Comparison of ENCODE assay signal across 30 cellular contexts in the genomic region with DNA sequence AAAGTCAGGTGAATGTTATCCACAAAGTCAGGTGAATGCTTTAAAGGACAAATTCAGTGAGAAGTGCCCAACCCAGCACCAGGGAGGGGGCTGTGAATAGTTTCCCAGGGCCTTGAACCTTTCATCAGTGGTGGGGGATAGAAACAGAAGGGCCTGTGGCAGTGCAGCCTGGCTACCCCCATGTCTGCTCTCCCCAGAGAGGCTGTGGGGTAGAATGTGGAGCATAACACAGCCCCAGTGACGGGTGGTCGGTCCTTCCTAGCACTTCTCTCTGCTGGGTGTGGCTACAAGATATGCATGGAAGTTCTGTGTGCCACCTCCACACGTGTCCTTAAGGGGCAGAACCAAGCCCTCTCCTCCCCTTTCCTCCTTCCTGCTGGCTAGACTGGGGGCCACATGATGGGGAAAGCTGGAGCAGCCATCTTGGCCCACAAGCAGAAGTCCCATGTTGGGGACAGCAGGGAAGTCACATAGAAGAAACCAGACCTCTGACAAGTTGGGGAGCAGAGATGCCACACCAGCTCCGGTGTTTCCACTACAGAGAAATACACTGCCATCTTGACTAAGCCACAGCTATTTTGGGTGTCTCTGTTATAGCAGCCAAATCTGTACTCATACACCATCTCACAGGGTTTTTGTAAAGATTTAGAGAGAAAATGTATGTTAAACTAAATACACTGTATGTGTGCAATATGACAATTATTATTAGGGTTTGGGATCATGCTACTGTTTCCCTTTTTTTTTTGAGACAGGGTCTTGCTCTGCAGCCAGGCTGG. TPM values are rescaled to one million over a fixed set of nuclear protein-coding genes. Genes with fewer than 3 reads are reported as not detected.
"Had no signal": no experiment of that assay in that cellular context is flagged by ENCODE, and none has a peak within 500 bp of the region (broad histone marks: within the 10 kb centered on the region; RNA-seq: fewer than 3 reads in every experiment).

No MANE protein-coding gene starts in this region.

- H3K4me3 Mint-ChIP-seq: activated naive CD8-positive, alpha-beta T cell; activated T-cell treated with anti-CD3 and anti-CD28 coated beads, Interleukin-2, amount 50 U/mL, for 4 hours; mesothelial cell of epicardium; natural killer cell; stimulated activated effector memory CD8-positive, alpha-beta T cell treated with anti-CD3 and anti-CD28 coated beads, Interleukin-12 subunit alpha, Interleukin-12 subunit beta, amount 100 ng/mL, for 72 hours; T-helper 17 cell had no signal

- H3K27ac Mint-ChIP-seq: activated naive CD8-positive, alpha-beta T cell; activated T-helper 2 cell treated with anti-CD3 and anti-CD28 coated beads, Interferon-gamma antibody, Interleukin-2, Interleukin-4, amounts not matched to agents 10 μg/mL and 5 μg/mL and 100 μg/mL, durations not matched to agents 14 hours and 24 hours and 36 hours; mesothelial cell of epicardium; natural killer cell; stimulated activated effector memory CD8-positive, alpha-beta T cell treated with anti-CD3 and anti-CD28 coated beads, Interleukin-12 subunit alpha, Interleukin-12 subunit beta, amount 100 ng/mL, for 72 hours; T-helper 17 cell had no signal

- H3K9me3 ChIP-seq: heart right ventricle, testis had no signal

- DNase-seq: activated CD4-positive, alpha-beta T cell treated with anti-CD3 and anti-CD28 coated beads for 4 hours; activated CD4-positive, alpha-beta T cell treated with anti-CD3 and anti-CD28 coated beads, Interleukin-2, amount 50 U/mL, for 48 hours; activated CD4-positive, CD25-positive, alpha-beta regulatory T cell; activated CD8-positive, alpha-beta memory T cell treated with anti-CD3 and anti-CD28 coated beads, Interleukin-2, amount 50 U/mL, for 48 hours; activated naive CD4-positive, alpha-beta T cell; activated T-cell treated with anti-CD3 and anti-CD28 coated beads, Interleukin-2, amount 50 U/mL, for 4 hours; amniotic stem cell; effector CD4-positive, alpha-beta T cell; erythroblast; foreskin fibroblast; heart right ventricle; islet precursor cell; left colon; natural killer cell; stimulated activated CD4-positive, alpha-beta T cell treated with anti-CD3 and anti-CD28 coated beads, Interleukin-2, amount 100 ng/mL, for 24 hours; T-helper 17 cell; testis; trophoblast cell had no signal

- H3K36me3 Mint-ChIP-seq: activated naive CD8-positive, alpha-beta T cell; natural killer cell had no signal

- H3K27me3 Mint-ChIP-seq: activated naive CD8-positive, alpha-beta T cell; T-helper 17 cell had no signal

- H3K27me3 ChIP-seq: heart right ventricle, testis had no signal

- H3K4me1 Mint-ChIP-seq: mesothelial cell of epicardium had no signal

- H3K4me3 ChIP-seq: heart right ventricle, lung, testis had no signal

- H3K9me3 Mint-ChIP-seq: activated T-cell treated with anti-CD3 and anti-CD28 coated beads, Interleukin-2, amount 50 U/mL, for 4 hours; activated T-helper 2 cell treated with anti-CD3 and anti-CD28 coated beads, Interferon-gamma antibody, Interleukin-2, Interleukin-4, amounts not matched to agents 10 μg/mL and 5 μg/mL and 100 μg/mL, durations not matched to agents 14 hours and 24 hours and 36 hours; natural killer cell; stimulated activated effector memory CD8-positive, alpha-beta T cell treated with anti-CD3 and anti-CD28 coated beads, Interleukin-12 subunit alpha, Interleukin-12 subunit beta, amount 100 ng/mL, for 72 hours had no signal

- H3K36me3 ChIP-seq: heart right ventricle had no signal

- H3K27ac ChIP-seq: heart right ventricle, parathyroid adenoma, testis had no signal

- ATAC-seq: activated T-cell treated with anti-CD3 and anti-CD28 coated beads, Interleukin-2, amount 50 U/mL, for 4 hours; heart right ventricle; left colon; natural killer cell; right cardiac atrium; stimulated activated effector memory CD8-positive, alpha-beta T cell treated with anti-CD3 and anti-CD28 coated beads, Interleukin-12 subunit alpha, Interleukin-12 subunit beta, amount 100 ng/mL, for 72 hours; T-helper 17 cell had no signal

RNA-seq across cellular contexts. Expression of gene CFAP73, which starts 53.0 kb away (rescaled TPM):
- total RNA-seq: activated T-helper 2 cell treated with anti-CD3 and anti-CD28 coated beads, Interferon-gamma antibody, Interleukin-2, Interleukin-4, amounts not matched to agents 10 μg/mL and 5 μg/mL and 100 μg/mL, durations not matched to agents 14 hours and 24 hours and 36 hours; cardiac septum; chondrocyte; fibroblast of lung; heart right ventricle; mesothelial cell of epicardium; natural killer cell; pulmonary artery endothelial cell; right cardiac atrium; skeletal muscle tissue; T-helper 17 cell had no signal
- polyA plus RNA-seq: fibroblast of lung had no signal
